8 cellular contexts compared by ENCODE assay signal in genomic region chr17:34378664-34379101, GRCh38. TPM values are rescaled to one million over a fixed set of nuclear protein-coding genes. Genes with fewer than 3 reads are reported as not detected.
A peak's percentile ranks its signal among the peaks of the same experiment; 100 is the strongest.
DNase-seq lines count a peak whose midpoint lies in the region; ATAC-seq and TF ChIP-seq lines count a peak whose summit lies in the region.

No MANE protein-coding gene starts in this region.

- H3K4me1 ChIP-seq in DND-41 (ENCODE audit: insufficient read depth, low read length): peaks cover 68% of the 10 kb centered on the region

- peaks cover 32% of the 10 kb centered on the region for H3K4me1 Mint-ChIP-seq in activated naive CD8-positive, alpha-beta T cell treated with anti-CD3 and anti-CD28 coated beads, Interleukin-2, amount 10 ng/mL, durations not matched to agents 7 days and 5 days

- H4K20me1 ChIP-seq in DND-41 (ENCODE audit: insufficient read depth, low read length): no peaks in the 10 kb centered on the region

- no peak overlapping the region for H3K4me3 ChIP-seq in DND-41 (ENCODE audit: low read depth in 1 of 2, low read length in 2 of 2)

- H3K27ac Mint-ChIP-seq in activated naive CD8-positive, alpha-beta T cell treated with anti-CD3 and anti-CD28 coated beads, Interleukin-2, amount 10 ng/mL, durations not matched to agents 7 days and 5 days: peak overlapping the region; percentile 42

- ATAC-seq in DND-41 (ENCODE audit: insufficient read depth, low read depth): no peak
- peak; percentile 50 for ATAC-seq in GM19397 (IDR thresholded peaks at IDR 0.05; ENCODE audit: unreplicated experiment)
- ATAC-seq in HG03565 (IDR thresholded peaks at IDR 0.05; ENCODE audit: unreplicated experiment): peak; percentile 88
- peak; percentile 73 for ATAC-seq in activated naive CD8-positive, alpha-beta T cell treated with anti-CD3 and anti-CD28 coated beads, Interleukin-2, amount 10 ng/mL, durations not matched to agents 7 days and 5 days (ENCODE audit: low read depth)

- peak overlapping the region; percentile 66 for H3K4me3 Mint-ChIP-seq in activated naive CD8-positive, alpha-beta T cell treated with anti-CD3 and anti-CD28 coated beads, Interleukin-2, amount 10 ng/mL, durations not matched to agents 7 days and 5 days

- H3K36me3 Mint-ChIP-seq in activated naive CD8-positive, alpha-beta T cell treated with anti-CD3 and anti-CD28 coated beads, Interleukin-2, amount 10 ng/mL, durations not matched to agents 7 days and 5 days: no peaks in the 10 kb centered on the region

- H3K36me3 ChIP-seq in DND-41 (ENCODE audit: insufficient read depth, low read length): no peaks in the 10 kb centered on the region

- H2AFZ ChIP-seq in DND-41 (ENCODE audit: low read depth, low read length): no peak overlapping the region

- no peaks in the 10 kb centered on the region for H3K9me3 Mint-ChIP-seq in activated naive CD8-positive, alpha-beta T cell treated with anti-CD3 and anti-CD28 coated beads, Interleukin-2, amount 10 ng/mL, durations not matched to agents 7 days and 5 days

- no peaks in the 10 kb centered on the region for H3K79me2 ChIP-seq in DND-41 (ENCODE audit: insufficient read depth, low read length)

- no peak overlapping the region for H3K4me2 ChIP-seq in DND-41 (ENCODE audit: insufficient read depth, low read length)

- peak overlapping the region; percentile 52 for H3K27ac ChIP-seq in DND-41 (ENCODE audit: low read length)

- H3K9ac ChIP-seq in DND-41 (ENCODE audit: low read depth, low read length): peak overlapping the region; percentile 6; the same call in 1 of the 2 replicates

- TF ChIP-seq CTCF in DND-41 (IDR thresholded peaks at IDR 0.05; ENCODE audit: borderline replicate concordance, extremely low read depth, low read length, poor library complexity, severe bottlenecking): peak; percentile 18

- H3K9me3 ChIP-seq in DND-41 (ENCODE audit: insufficient read depth, low read length, severe bottlenecking): no peaks in the 10 kb centered on the region

- DNase-seq in DND-41 (peak; percentile 55), HK-2 (ENCODE audit: unreplicated experiment) (no peak), A172 (ENCODE audit: low spot score) (no peak), NCI-H187 treated with DMSO at 0.1 percent for 48 hours (lab: John Stamatoyannopoulos, UW) (no peak), anterior cingulate cortex (lab: John Stamatoyannopoulos, UW) (no peak)
- DNase-seq in activated naive CD8-positive, alpha-beta T cell treated with anti-CD3 and anti-CD28 coated beads, Interleukin-2, amount 10 ng/mL, durations not matched to agents 7 days and 5 days: no peak

- POLR2A ChIA-PET in activated naive CD8-positive, alpha-beta T cell treated with anti-CD3 and anti-CD28 coated beads, Interleukin-2, amount 10 ng/mL, durations not matched to agents 7 days and 5 days (lab: Charles Lee): no interaction called here

- peaks cover 13% of the 10 kb centered on the region for H3K27me3 Mint-ChIP-seq in activated naive CD8-positive, alpha-beta T cell treated with anti-CD3 and anti-CD28 coated beads, Interleukin-2, amount 10 ng/mL, durations not matched to agents 7 days and 5 days

- no peaks in the 10 kb centered on the region for H3K27me3 ChIP-seq in DND-41 (ENCODE audit: insufficient read depth, low read length, poor library complexity)

RNA-seq across cellular contexts. Expression of gene CCL1, which starts 15.7 kb away (rescaled TPM):
- total RNA-seq in activated naive CD8-positive, alpha-beta T cell treated with anti-CD3 and anti-CD28 coated beads, Interleukin-2, amount 10 ng/mL, durations not matched to agents 7 days and 5 days: not detected
- total RNA-seq in A172 (2014; rRNA removed; shearing (Covaris generic)): not detected in 2 replicates

RNA-seq across cellular contexts. Expression of gene CCL13, which starts 22.4 kb away (rescaled TPM):
- total RNA-seq in activated naive CD8-positive, alpha-beta T cell treated with anti-CD3 and anti-CD28 coated beads, Interleukin-2, amount 10 ng/mL, durations not matched to agents 7 days and 5 days: not detected
- not detected in 2 replicates for total RNA-seq in A172 (2014; rRNA removed; shearing (Covaris generic))

RNA-seq across cellular contexts. Expression of gene CCL8, which starts 59.4 kb away (rescaled TPM):
- total RNA-seq in activated naive CD8-positive, alpha-beta T cell treated with anti-CD3 and anti-CD28 coated beads, Interleukin-2, amount 10 ng/mL, durations not matched to agents 7 days and 5 days: not detected
- total RNA-seq in A172 (2014; rRNA removed; shearing (Covaris generic)): not detected in 2 replicates
